30 cellular contexts compared by ENCODE assay signal in genomic region chr7:21962677-21963076, GRCh38.
"Had no signal": no experiment of that assay in that cellular context is flagged by ENCODE, and none has a peak within 500 bp of the region (broad histone marks: within the 10 kb centered on the region; RNA-seq: fewer than 3 reads in every experiment).

No MANE protein-coding gene starts in this region.

- H3K9me3 Mint-ChIP-seq: activated B cell treated with CpG ODN at 0.5 μM for 24 hours; activated CD8-positive, alpha-beta T cell treated with anti-CD3 and anti-CD28 coated beads for 36 hours; central memory CD8-positive, alpha-beta T cell; dendritic cell treated with granulocyte-macrophage colony-stimulating factor and Interleukin-4, amounts not matched to agents 40 ng/mL and 50 ng/mL, for 4 days; immature natural killer cell; stimulated activated effector memory CD8-positive, alpha-beta T cell treated with anti-CD3 and anti-CD28 coated beads, Interleukin-12 subunit alpha, Interleukin-12 subunit beta, amount 100 ng/mL, for 72 hours; stimulated activated naive CD8-positive, alpha-beta T cell treated with anti-CD3 and anti-CD28 coated beads, Interleukin-15, Interleukin-2, amounts not matched to agents 100 ng/mL and 50 ng/mL, for 24 hours had no signal

- H3K4me1 ChIP-seq: esophagus muscularis mucosa, pancreas, prostate gland, upper lobe of left lung, vagina had no signal

- H3K27ac ChIP-seq: esophagus muscularis mucosa, foreskin keratinocyte, heart left ventricle, pancreas, prostate gland, sigmoid colon, upper lobe of left lung, vagina had no signal

- H3K27me3 ChIP-seq: esophagus muscularis mucosa, foreskin keratinocyte, heart left ventricle, sigmoid colon, upper lobe of left lung, vagina had no signal

- H3K27ac Mint-ChIP-seq: activated CD8-positive, alpha-beta memory T cell treated with anti-CD3 and anti-CD28 coated beads, Interleukin-2, amount 10 ng/mL, durations not matched to agents 7 days and 5 days; activated CD8-positive, alpha-beta T cell treated with anti-CD3 and anti-CD28 coated beads for 36 hours; activated naive CD8-positive, alpha-beta T cell; dendritic cell treated with granulocyte-macrophage colony-stimulating factor and Interleukin-4, amounts not matched to agents 40 ng/mL and 50 ng/mL, for 4 days; immature natural killer cell; stimulated activated effector memory CD8-positive, alpha-beta T cell treated with anti-CD3 and anti-CD28 coated beads, Interleukin-12 subunit alpha, Interleukin-12 subunit beta, amount 100 ng/mL, for 72 hours; stimulated activated naive CD8-positive, alpha-beta T cell treated with anti-CD3 and anti-CD28 coated beads, Interleukin-15, Interleukin-2, amounts not matched to agents 100 ng/mL and 50 ng/mL, for 24 hours had no signal

- H3K4me3 Mint-ChIP-seq: activated B cell treated with CpG ODN at 0.5 μM for 24 hours; activated CD8-positive, alpha-beta memory T cell treated with anti-CD3 and anti-CD28 coated beads, Interleukin-2, amount 10 ng/mL, durations not matched to agents 7 days and 5 days; activated CD8-positive, alpha-beta T cell treated with anti-CD3 and anti-CD28 coated beads for 36 hours; activated naive CD8-positive, alpha-beta T cell; central memory CD8-positive, alpha-beta T cell; dendritic cell treated with granulocyte-macrophage colony-stimulating factor and Interleukin-4, amounts not matched to agents 40 ng/mL and 50 ng/mL, for 4 days; immature natural killer cell; naive thymus-derived CD4-positive, alpha-beta T cell; stimulated activated effector memory CD8-positive, alpha-beta T cell treated with anti-CD3 and anti-CD28 coated beads, Interleukin-12 subunit alpha, Interleukin-12 subunit beta, amount 100 ng/mL, for 72 hours; stimulated activated naive CD8-positive, alpha-beta T cell treated with anti-CD3 and anti-CD28 coated beads, Interleukin-15, Interleukin-2, amounts not matched to agents 100 ng/mL and 50 ng/mL, for 24 hours had no signal

- H3K9me3 ChIP-seq: esophagus muscularis mucosa, heart left ventricle, pancreas, prostate gland, sigmoid colon, upper lobe of left lung, vagina had no signal

- H3K4me3 ChIP-seq: esophagus muscularis mucosa, heart left ventricle, pancreas, prostate gland, sigmoid colon, upper lobe of left lung, vagina had no signal

- H3K36me3 ChIP-seq: esophagus muscularis mucosa, heart left ventricle, pancreas, prostate gland, sigmoid colon, upper lobe of left lung, vagina had no signal

- ATAC-seq: activated CD8-positive, alpha-beta memory T cell treated with anti-CD3 and anti-CD28 coated beads, Interleukin-2, amount 10 ng/mL, durations not matched to agents 7 days and 5 days; activated CD8-positive, alpha-beta T cell treated with anti-CD3 and anti-CD28 coated beads for 36 hours; foreskin keratinocyte; heart left ventricle; left colon; naive thymus-derived CD4-positive, alpha-beta T cell; pancreas; stimulated activated effector memory CD8-positive, alpha-beta T cell treated with anti-CD3 and anti-CD28 coated beads, Interleukin-12 subunit alpha, Interleukin-12 subunit beta, amount 100 ng/mL, for 72 hours had no signal

- H3K27me3 Mint-ChIP-seq: activated B cell treated with CpG ODN at 0.5 μM for 24 hours; stimulated activated naive CD8-positive, alpha-beta T cell treated with anti-CD3 and anti-CD28 coated beads, Interleukin-15, Interleukin-2, amounts not matched to agents 100 ng/mL and 50 ng/mL, for 24 hours had no signal

- DNase-seq: activated B cell treated with CpG ODN at 0.5 μM for 24 hours; activated CD4-positive, alpha-beta T cell treated with anti-CD3 and anti-CD28 coated beads, Interleukin-2, amount 50 U/mL, for 1 hour; activated CD8-positive, alpha-beta memory T cell treated with anti-CD3 and anti-CD28 coated beads, Interleukin-2, amount 10 ng/mL, durations not matched to agents 7 days and 5 days; activated CD8-positive, alpha-beta T cell treated with anti-CD3 and anti-CD28 coated beads for 36 hours; activated naive CD4-positive, alpha-beta T cell; activated T-cell treated with anti-CD3 and anti-CD28 coated beads, Interleukin-2, amount 50 U/mL, for 48 hours; anterior cingulate cortex; foreskin keratinocyte; heart left ventricle; hypothalamus; immature natural killer cell; kidney; left colon; mammary epithelial cell; naive thymus-derived CD4-positive, alpha-beta T cell; nucleus accumbens; pancreas; retina; sigmoid colon; small intestine; stimulated activated CD4-positive, alpha-beta T cell treated with anti-CD3 and anti-CD28 coated beads, Interleukin-4, amount 100 ng/mL, for 24 hours; upper lobe of left lung had no signal

- H3K36me3 Mint-ChIP-seq: activated CD8-positive, alpha-beta memory T cell treated with anti-CD3 and anti-CD28 coated beads, Interleukin-2, amount 10 ng/mL, durations not matched to agents 7 days and 5 days; activated naive CD8-positive, alpha-beta T cell; immature natural killer cell; naive thymus-derived CD4-positive, alpha-beta T cell; stimulated activated effector memory CD8-positive, alpha-beta T cell treated with anti-CD3 and anti-CD28 coated beads, Interleukin-12 subunit alpha, Interleukin-12 subunit beta, amount 100 ng/mL, for 72 hours had no signal
